ENCODE assay signal across 22 cellular contexts in the genomic region with DNA sequence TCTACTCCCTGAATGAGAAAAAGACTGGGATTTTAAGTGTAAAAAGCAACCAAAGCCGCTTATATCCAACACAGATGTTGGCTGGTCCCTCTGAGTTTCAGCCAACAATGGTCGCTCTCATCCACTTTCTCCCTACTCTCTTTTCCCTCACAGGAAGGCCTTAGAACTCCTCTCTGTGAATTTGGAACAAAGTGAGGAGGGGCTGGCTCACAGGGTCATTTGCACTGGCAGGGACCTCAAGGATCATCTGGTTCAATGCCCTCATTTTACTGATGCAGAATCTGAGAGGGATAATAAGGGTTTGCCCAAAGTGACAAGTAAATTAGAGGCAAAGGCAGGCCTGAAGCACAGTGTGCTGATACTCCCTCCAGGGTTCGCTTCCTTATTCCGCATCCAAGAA.
A peak's percentile ranks its signal among the peaks of the same experiment; 100 is the strongest.
DNase-seq lines count a peak whose midpoint lies in the region; ATAC-seq and TF ChIP-seq lines count a peak whose summit lies in the region.
"Had no signal": no experiment of that assay in that cellular context is flagged by ENCODE, and none has a peak within 500 bp of the region (broad histone marks: within the 10 kb centered on the region; RNA-seq: fewer than 3 reads in every experiment).

No MANE protein-coding gene starts in this region.

- TF ChIP-seq POLR2A in gastrocnemius medialis (IDR thresholded peaks at IDR 0.05) = no peak

- in situ Hi-C loops in gastrocnemius medialis (cut with MboI; ENCODE audit: low sequenced_read_pairs in 4 of 4) = no loop called here

- no peak for TF ChIP-seq CTCF in gastrocnemius medialis (IDR thresholded peaks at IDR 0.05 in 4 of 5, conservative IDR thresholded peaks at IDR 0.05 in 1 of 5)

- peak; percentile 11 for ATAC-seq in Right ventricle myocardium inferior
- ATAC-seq in Right ventricle myocardium superior (ENCODE audit: poor library complexity) = no peak
- ATAC-seq in gastrocnemius medialis = no peak
- ATAC-seq in aorta (ENCODE audit: low FRiP score) = no peak
- ATAC-seq in HG03025 (IDR thresholded peaks at IDR 0.05; ENCODE audit: low FRiP score, unreplicated experiment) = no peak
- ATAC-seq: activated naive CD8-positive, alpha-beta T cell treated with anti-CD3 and anti-CD28 coated beads, Interleukin-2, amount 50 U/mL, for 24 hours; K562; naive thymus-derived CD4-positive, alpha-beta T cell had no signal

- H3K4me3 ChIP-seq in gastrocnemius medialis = no peak overlapping the region
- no peak overlapping the region for H3K4me3 ChIP-seq in aorta (ENCODE audit: low read length in 2 of 2)
- H3K4me3 ChIP-seq: GM23248, K562, left lung had no signal

- H3K27me3 ChIP-seq in gastrocnemius medialis = no peaks in the 10 kb centered on the region
- H3K27me3 ChIP-seq in aorta (ENCODE audit: control insufficient read depth in 1 of 2, insufficient read depth in 2 of 2, low read length in 1 of 2) = no peaks in the 10 kb centered on the region
- H3K27me3 ChIP-seq: left lung had no signal

- WGBS in aorta, 2 donors = 67 to 68% methylated on average over 4 of the region's 4 CpGs

- H3K36me3 ChIP-seq in gastrocnemius medialis = no peaks in the 10 kb centered on the region
- no peaks in the 10 kb centered on the region for H3K36me3 ChIP-seq in aorta (ENCODE audit: control insufficient read depth in 1 of 2, insufficient read depth in 2 of 2, low read length in 1 of 2)
- H3K36me3 ChIP-seq: left lung had no signal

- H3K4me1 ChIP-seq in gastrocnemius medialis = peaks cover 5 to 28% of the 10 kb centered on the region in 2 donors
- peaks cover 6 to 9% of the 10 kb centered on the region in 2 donors for H3K4me1 ChIP-seq in aorta (ENCODE audit: control insufficient read depth in 1 of 2, insufficient read depth in 2 of 2, low read length in 2 of 2)
- H3K4me1 ChIP-seq: parathyroid adenoma had no signal

- H3K9me3 ChIP-seq in gastrocnemius medialis = no peaks in the 10 kb centered on the region
- H3K9me3 ChIP-seq in aorta (ENCODE audit: control insufficient read depth, low read length) = no peaks in the 10 kb centered on the region
- H3K9me3 ChIP-seq: left lung had no signal

- DNase-seq in Right ventricle myocardium inferior (ENCODE audit: missing footprints) (no peak), Right ventricle myocardium superior (no peak), midbrain (lab: John Stamatoyannopoulos, UW) (peak; percentile 54), gastrocnemius medialis (no peak), aorta (no peak)
- no peak for DNase-seq in activated CD8-positive, alpha-beta memory T cell treated with anti-CD3 and anti-CD28 coated beads for 24 hours
- DNase-seq in NK-92 treated with Interleukin-12 subunit alpha and Interleukin-12 subunit beta, amount 100 ng/mL, for 24 hours (lab: John Stamatoyannopoulos, UW) = no peak
- DNase-seq: 8988T; activated CD4-positive, alpha-beta T cell treated with anti-CD3 and anti-CD28 coated beads for 4 hours; activated naive CD8-positive, alpha-beta T cell treated with anti-CD3 and anti-CD28 coated beads, Interleukin-2, amount 50 U/mL, for 24 hours; COR-L47; dermis blood vessel endothelial cell; left lung; naive thymus-derived CD4-positive, alpha-beta T cell; NCI-H187; NCI-H345; RPMI8226; stimulated activated CD4-positive, alpha-beta T cell treated with anti-CD3 and anti-CD28 coated beads, Interleukin-12 subunit alpha, Interleukin-12 subunit beta, amount 100 ng/mL, for 4 hours had no signal

- H3K27ac ChIP-seq in gastrocnemius medialis (peak overlapping the region; percentile 50 to 63 (median 52)), aorta (ENCODE audit: low read depth in 1 of 2, low read length in 2 of 2) (peak overlapping the region; percentile 58 to 76)
- H3K27ac ChIP-seq: GM23248, left lung, parathyroid adenoma had no signal

- intact Hi-C loops in Right ventricle myocardium inferior (cut with DNase I) (no loop called here), Right ventricle myocardium superior (cut with DNase I) (no loop called here), gastrocnemius medialis (cut with DNase I; ENCODE audit: low total_unique reads) (no loop called here), aorta (cut with DNase I) (no loop called here)
